23 cellular contexts compared by ENCODE assay signal in genomic region chr3:83863380-83863779, GRCh38.
"Had no signal": no experiment of that assay in that cellular context is flagged by ENCODE, and none has a peak within 500 bp of the region (broad histone marks: within the 10 kb centered on the region; RNA-seq: fewer than 3 reads in every experiment).

No MANE protein-coding gene starts in this region.

- H3K27ac Mint-ChIP-seq: IgD-negative memory B cell had no signal

- H3K9me3 ChIP-seq: SK-N-SH had no signal

- H3K9me2 ChIP-seq: SK-N-SH had no signal

- FAIRE-seq: HTR-8/SVneo, K562 had no signal

- H3K9ac ChIP-seq: KMS-11, SK-N-SH had no signal

- H3K27ac ChIP-seq: HL-60, KMS-11, RWPE1 had no signal

- H3K4me3 Mint-ChIP-seq: IgD-negative memory B cell had no signal

- H3K4me2 ChIP-seq: KMS-11, SK-N-SH had no signal

- ATAC-seq: K562, Panc1, PC-3 had no signal

- H3K4me1 Mint-ChIP-seq: IgD-negative memory B cell had no signal

- DNase-seq: Kasumi-1, MV-4-11, NCI-H1048, NCI-H1105, NCI-H1417, NCI-H1436 treated with DMSO at 0.1 percent for 48 hours, NCI-H1694, NCI-H187 treated with DMSO at 0.1 percent for 48 hours, NCI-H2029 treated with DMSO at 0.1 percent for 48 hours, NCI-H2171 treated with DMSO at 0.1 percent for 48 hours, NCI-H524, NCI-H526 treated with DMSO at 0.1 percent for 48 hours, NCI-H748 treated with DMSO at 0.1 percent for 48 hours, PC-3, SHP77, SK-N-SH had no signal

- H3K36me3 Mint-ChIP-seq: IgD-negative memory B cell had no signal

- H3K4me3 ChIP-seq: K562 had no signal

- H3K27me3 Mint-ChIP-seq: IgD-negative memory B cell had no signal
